10 cellular contexts compared by ENCODE assay signal in genomic region chr6:40996591-40997247, GRCh38.
DNase-seq lines count a peak whose midpoint lies in the region; ATAC-seq and TF ChIP-seq lines count a peak whose summit lies in the region.
"Had no signal": no experiment of that assay in that cellular context is flagged by ENCODE, and none has a peak within 500 bp of the region (broad histone marks: within the 10 kb centered on the region; RNA-seq: fewer than 3 reads in every experiment).

No MANE protein-coding gene starts in this region.

- H3K36me3 ChIP-seq in mucosa of rectum (ENCODE audit: control insufficient read depth in 2 of 2, insufficient read depth in 2 of 2, low read length in 2 of 2) = no peaks in the 10 kb centered on the region

- H3K9me3 ChIP-seq in mucosa of rectum (ENCODE audit: control insufficient read depth in 2 of 2, low read length in 2 of 2) = no peaks in the 10 kb centered on the region

- in situ Hi-C loops in ACHN (cut with HindIII; ENCODE audit: low pct_ligation_motif_present, low pct_unique_long_range_greater_than_20kb, low sequenced_read_pairs) = no loop called here

- peak overlapping the region; percentile 31 to 61 for H3K27ac ChIP-seq in mucosa of rectum (ENCODE audit: low read depth in 2 of 2, low read length in 2 of 2)

- H3K4me3 ChIP-seq in fibroblast of pulmonary artery (replicated peaks; ENCODE audit: low read depth, low read length) (no peak overlapping the region), mucosa of rectum (ENCODE audit: low read length in 2 of 2) (no peak overlapping the region)

- DNase-seq in ACHN (peak; percentile 2), LoVo (ENCODE audit: low spot score) (peak; percentile 1), fibroblast of pulmonary artery (ENCODE audit: low read depth) (peak; percentile 39)
- no peak for DNase-seq in activated CD4-positive, alpha-beta T cell treated with anti-CD3 and anti-CD28 coated beads for 48 hours
- DNase-seq: CD4-positive, CD25-positive, alpha-beta regulatory T cell; stimulated activated naive CD8-positive, alpha-beta T cell treated with anti-CD3 and anti-CD28 coated beads, Interleukin-15, Interleukin-2, amounts not matched to agents 100 U/mL and 50 U/mL, for 24 hours had no signal

- ATAC-seq in HG03135 (IDR thresholded peaks at IDR 0.05; ENCODE audit: unreplicated experiment) (no peak), GM18858 (IDR thresholded peaks at IDR 0.05; ENCODE audit: unreplicated experiment) (no peak), GM21367 (IDR thresholded peaks at IDR 0.05; ENCODE audit: unreplicated experiment) (no peak)
- ATAC-seq: stimulated activated naive CD8-positive, alpha-beta T cell treated with anti-CD3 and anti-CD28 coated beads, Interleukin-15, Interleukin-2, amounts not matched to agents 100 U/mL and 50 U/mL, for 24 hours had no signal

- TF ChIP-seq CTCF in fibroblast of pulmonary artery (IDR thresholded peaks at IDR 0.05; ENCODE audit: low read length, missing control alignments) = no peak

- H3K4me1 ChIP-seq in mucosa of rectum (ENCODE audit: control insufficient read depth in 2 of 2, insufficient read depth in 2 of 2, low read length in 2 of 2) = peaks cover 8 to 18% of the 10 kb centered on the region in 2 donors

- H3K9ac ChIP-seq in mucosa of rectum (ENCODE audit: low read depth in 1 of 2, low read length in 2 of 2) = no peak overlapping the region

- H3K27me3 ChIP-seq in mucosa of rectum (ENCODE audit: control insufficient read depth in 2 of 2, insufficient read depth in 2 of 2, low read length in 2 of 2) = peaks cover 0 to under 1% of the 10 kb centered on the region in 2 donors
